ENCODE assay signal across 9 cellular contexts in genomic region chr1:62608905-62609304, GRCh38. TPM values are rescaled to one million over a fixed set of nuclear protein-coding genes. Genes with fewer than 3 reads are reported as not detected.
"Had no signal": no experiment of that assay in that cellular context is flagged by ENCODE, and none has a peak within 500 bp of the region (broad histone marks: within the 10 kb centered on the region; RNA-seq: fewer than 3 reads in every experiment).

No MANE protein-coding gene starts in this region.

- DNase-seq: H9, HCEC 1CT, KBM-7 had no signal

- FAIRE-seq: H1, H54 had no signal

- H3K4me2 ChIP-seq: GM23338 had no signal

- ATAC-seq: GM23338 had no signal

- H2AFZ ChIP-seq: GM23338 had no signal

- H3K4me3 ChIP-seq: GM23338 had no signal

- H3K27ac ChIP-seq: HL-60 had no signal

RNA-seq across cellular contexts. Expression of gene ANGPTL3, which starts 11.6 kb away (rescaled TPM):
- total RNA-seq: GM23338, H1, H9, HT1080 had no signal
- polyA plus RNA-seq: H1, IgD-negative memory B cell had no signal
